ENCODE assay signal across 1 cellular context in genomic region chr7:50730459-50731400, GRCh38.
TF ChIP-seq lines count a peak whose summit lies in the region.

No MANE protein-coding gene starts in this region.

TF ChIP-seq in HepG2, 621 proteins besides CTCF, POLR2A, EP300 and RAD21 (continued from another document):
- 0 out of 2 replicates have a peak, but pooled peaks have one; percentile 27 for TF ChIP-seq ARID5B (CRISPR knock-in tag; IDR thresholded peaks at IDR 0.05)
